ENCODE assay signal across 1 cellular context in genomic region chr21:36141513-36141925, GRCh38.
TF ChIP-seq lines count a peak whose summit lies in the region.

No MANE protein-coding gene starts in this region.

TF ChIP-seq in HepG2, 621 proteins besides CTCF, POLR2A, EP300 and RAD21 (continued from another document and continues in another):
- TF ChIP-seq DMAP1 (CRISPR knock-in tag; IDR thresholded peaks at IDR 0.05) (no peak), RCOR2 (CRISPR knock-in tag; IDR thresholded peaks at IDR 0.05) (0 out of 2 replicates have a peak, but pooled peaks have one; percentile 54), RFX5 (IDR thresholded peaks at IDR 0.05; ENCODE audit: low read depth, low read length) (no peak), KLF6 (CRISPR knock-in tag; IDR thresholded peaks at IDR 0.05) (0 out of 2 replicates have a peak, but pooled peaks have one; percentile 22), ZNF549 (CRISPR knock-in tag; IDR thresholded peaks at IDR 0.05) (no peak), NR2F6 (IDR thresholded peaks at IDR 0.05) (no peak), NR2F6 (CRISPR knock-in tag; IDR thresholded peaks at IDR 0.05) (peak; percentile 32; the same call in 1 of the 2 replicates), MXI1 (IDR thresholded peaks at IDR 0.05; ENCODE audit: borderline replicate concordance, low read depth, low read length) (peak; percentile 40; the same call in 1 of the 3 replicates), CBX2 (IDR thresholded peaks at IDR 0.05; ENCODE audit: low read depth, low read length) (no peak), CBX2 (CRISPR knock-in tag; IDR thresholded peaks at IDR 0.05; ENCODE audit: low read depth) (no peak), ZNF547 (CRISPR knock-in tag; IDR thresholded peaks at IDR 0.05) (no peak), ZNF431 (CRISPR knock-in tag; IDR thresholded peaks at IDR 0.05; ENCODE audit: borderline replicate concordance, low read depth) (no peak), ATF2 (CRISPR knock-in tag; IDR thresholded peaks at IDR 0.05) (peak; percentile 37; the same call in 1 of the 2 replicates), TCF12 (IDR thresholded peaks at IDR 0.05) (no peak), TCF12 (CRISPR knock-in tag; IDR thresholded peaks at IDR 0.05) (no peak), NR2C2 (CRISPR knock-in tag; IDR thresholded peaks at IDR 0.05; ENCODE audit: borderline replicate concordance) (no peak), PAX8 (CRISPR knock-in tag; IDR thresholded peaks at IDR 0.05; ENCODE audit: borderline replicate concordance) (no peak), SMYD3 (CRISPR knock-in tag; IDR thresholded peaks at IDR 0.05) (no peak), CBX5 (CRISPR knock-in tag; IDR thresholded peaks at IDR 0.05; ENCODE audit: borderline replicate concordance) (0 out of 2 replicates have a peak, but pooled peaks have one; percentile 41), RFXANK (CRISPR knock-in tag; IDR thresholded peaks at IDR 0.05) (no peak), ZNF34 (CRISPR knock-in tag; IDR thresholded peaks at IDR 0.05; ENCODE audit: borderline replicate concordance) (no peak), GABPB1 (CRISPR knock-in tag; IDR thresholded peaks at IDR 0.05) (no peak), BRF2 (CRISPR knock-in tag; IDR thresholded peaks at IDR 0.05) (no peak), KDM6A (CRISPR knock-in tag; IDR thresholded peaks at IDR 0.05; ENCODE audit: low read depth) (no peak), TBX2 (CRISPR knock-in tag; IDR thresholded peaks at IDR 0.05; ENCODE audit: borderline replicate concordance) (no peak), PRDM10 (CRISPR knock-in tag; IDR thresholded peaks at IDR 0.05; ENCODE audit: low read depth) (0 out of 2 replicates have a peak, but pooled peaks have one; percentile 41), ZNF577 (CRISPR knock-in tag; IDR thresholded peaks at IDR 0.05; ENCODE audit: borderline replicate concordance, low read depth) (no peak), RXRA (CRISPR knock-in tag; IDR thresholded peaks at IDR 0.05) (no peak), TRIM24 (CRISPR knock-in tag; IDR thresholded peaks at IDR 0.05) (no peak), ZNF564 (CRISPR knock-in tag; IDR thresholded peaks at IDR 0.05) (no peak), WIZ (CRISPR knock-in tag; IDR thresholded peaks at IDR 0.05) (no peak), ZNF773 (CRISPR knock-in tag; IDR thresholded peaks at IDR 0.05; ENCODE audit: borderline replicate concordance) (no peak), POLR2AphosphoS5 (IDR thresholded peaks at IDR 0.05; ENCODE audit: low read depth, low read length) (no peak), ZNF382 (CRISPR knock-in tag; IDR thresholded peaks at IDR 0.05; ENCODE audit: borderline replicate concordance) (no peak), RORA (CRISPR knock-in tag; IDR thresholded peaks at IDR 0.05) (no peak), CENPX (CRISPR knock-in tag; IDR thresholded peaks at IDR 0.05) (no peak), EHMT2 (IDR thresholded peaks at IDR 0.05; ENCODE audit: borderline replicate concordance, low read depth, low read length) (no peak), ZNF256 (CRISPR knock-in tag; conservative IDR thresholded peaks at IDR 0.05) (no peak)
- TF ChIP-seq, protein P1, sequence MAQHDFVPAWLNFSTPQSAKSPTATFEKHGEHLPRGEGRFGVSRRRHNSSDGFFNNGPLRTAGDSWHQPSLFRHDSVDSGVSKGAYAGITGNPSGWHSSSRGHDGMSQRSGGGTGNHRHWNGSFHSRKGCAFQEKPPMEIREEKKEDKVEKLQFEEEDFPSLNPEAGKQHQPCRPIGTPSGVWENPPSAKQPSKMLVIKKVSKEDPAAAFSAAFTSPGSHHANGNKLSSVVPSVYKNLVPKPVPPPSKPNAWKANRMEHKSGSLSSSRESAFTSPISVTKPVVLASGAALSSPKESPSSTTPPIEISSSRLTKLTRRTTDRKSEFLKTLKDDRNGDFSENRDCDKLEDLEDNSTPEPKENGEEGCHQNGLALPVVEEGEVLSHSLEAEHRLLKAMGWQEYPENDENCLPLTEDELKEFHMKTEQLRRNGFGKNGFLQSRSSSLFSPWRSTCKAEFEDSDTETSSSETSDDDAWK (CRISPR knock-in tag; IDR thresholded peaks at IDR 0.05) = no peak
- TF ChIP-seq, protein P2, sequence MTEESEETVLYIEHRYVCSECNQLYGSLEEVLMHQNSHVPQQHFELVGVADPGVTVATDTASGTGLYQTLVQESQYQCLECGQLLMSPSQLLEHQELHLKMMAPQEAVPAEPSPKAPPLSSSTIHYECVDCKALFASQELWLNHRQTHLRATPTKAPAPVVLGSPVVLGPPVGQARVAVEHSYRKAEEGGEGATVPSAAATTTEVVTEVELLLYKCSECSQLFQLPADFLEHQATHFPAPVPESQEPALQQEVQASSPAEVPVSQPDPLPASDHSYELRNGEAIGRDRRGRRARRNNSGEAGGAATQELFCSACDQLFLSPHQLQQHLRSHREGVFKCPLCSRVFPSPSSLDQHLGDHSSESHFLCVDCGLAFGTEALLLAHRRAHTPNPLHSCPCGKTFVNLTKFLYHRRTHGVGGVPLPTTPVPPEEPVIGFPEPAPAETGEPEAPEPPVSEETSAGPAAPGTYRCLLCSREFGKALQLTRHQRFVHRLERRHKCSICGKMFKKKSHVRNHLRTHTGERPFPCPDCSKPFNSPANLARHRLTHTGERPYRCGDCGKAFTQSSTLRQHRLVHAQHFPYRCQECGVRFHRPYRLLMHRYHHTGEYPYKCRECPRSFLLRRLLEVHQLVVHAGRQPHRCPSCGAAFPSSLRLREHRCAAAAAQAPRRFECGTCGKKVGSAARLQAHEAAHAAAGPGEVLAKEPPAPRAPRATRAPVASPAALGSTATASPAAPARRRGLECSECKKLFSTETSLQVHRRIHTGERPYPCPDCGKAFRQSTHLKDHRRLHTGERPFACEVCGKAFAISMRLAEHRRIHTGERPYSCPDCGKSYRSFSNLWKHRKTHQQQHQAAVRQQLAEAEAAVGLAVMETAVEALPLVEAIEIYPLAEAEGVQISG (CRISPR knock-in tag; IDR thresholded peaks at IDR 0.05) = no peak
- TF ChIP-seq, protein P3, sequence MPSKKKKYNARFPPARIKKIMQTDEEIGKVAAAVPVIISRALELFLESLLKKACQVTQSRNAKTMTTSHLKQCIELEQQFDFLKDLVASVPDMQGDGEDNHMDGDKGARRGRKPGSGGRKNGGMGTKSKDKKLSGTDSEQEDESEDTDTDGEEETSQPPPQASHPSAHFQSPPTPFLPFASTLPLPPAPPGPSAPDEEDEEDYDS (CRISPR knock-in tag; IDR thresholded peaks at IDR 0.05) = no peak
- TF ChIP-seq, protein P4, sequence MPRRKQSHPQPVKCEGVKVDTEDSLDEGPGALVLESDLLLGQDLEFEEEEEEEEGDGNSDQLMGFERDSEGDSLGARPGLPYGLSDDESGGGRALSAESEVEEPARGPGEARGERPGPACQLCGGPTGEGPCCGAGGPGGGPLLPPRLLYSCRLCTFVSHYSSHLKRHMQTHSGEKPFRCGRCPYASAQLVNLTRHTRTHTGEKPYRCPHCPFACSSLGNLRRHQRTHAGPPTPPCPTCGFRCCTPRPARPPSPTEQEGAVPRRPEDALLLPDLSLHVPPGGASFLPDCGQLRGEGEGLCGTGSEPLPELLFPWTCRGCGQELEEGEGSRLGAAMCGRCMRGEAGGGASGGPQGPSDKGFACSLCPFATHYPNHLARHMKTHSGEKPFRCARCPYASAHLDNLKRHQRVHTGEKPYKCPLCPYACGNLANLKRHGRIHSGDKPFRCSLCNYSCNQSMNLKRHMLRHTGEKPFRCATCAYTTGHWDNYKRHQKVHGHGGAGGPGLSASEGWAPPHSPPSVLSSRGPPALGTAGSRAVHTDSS (CRISPR knock-in tag; conservative IDR thresholded peaks at IDR 0.05) = no peak
- TF ChIP-seq, protein P5, sequence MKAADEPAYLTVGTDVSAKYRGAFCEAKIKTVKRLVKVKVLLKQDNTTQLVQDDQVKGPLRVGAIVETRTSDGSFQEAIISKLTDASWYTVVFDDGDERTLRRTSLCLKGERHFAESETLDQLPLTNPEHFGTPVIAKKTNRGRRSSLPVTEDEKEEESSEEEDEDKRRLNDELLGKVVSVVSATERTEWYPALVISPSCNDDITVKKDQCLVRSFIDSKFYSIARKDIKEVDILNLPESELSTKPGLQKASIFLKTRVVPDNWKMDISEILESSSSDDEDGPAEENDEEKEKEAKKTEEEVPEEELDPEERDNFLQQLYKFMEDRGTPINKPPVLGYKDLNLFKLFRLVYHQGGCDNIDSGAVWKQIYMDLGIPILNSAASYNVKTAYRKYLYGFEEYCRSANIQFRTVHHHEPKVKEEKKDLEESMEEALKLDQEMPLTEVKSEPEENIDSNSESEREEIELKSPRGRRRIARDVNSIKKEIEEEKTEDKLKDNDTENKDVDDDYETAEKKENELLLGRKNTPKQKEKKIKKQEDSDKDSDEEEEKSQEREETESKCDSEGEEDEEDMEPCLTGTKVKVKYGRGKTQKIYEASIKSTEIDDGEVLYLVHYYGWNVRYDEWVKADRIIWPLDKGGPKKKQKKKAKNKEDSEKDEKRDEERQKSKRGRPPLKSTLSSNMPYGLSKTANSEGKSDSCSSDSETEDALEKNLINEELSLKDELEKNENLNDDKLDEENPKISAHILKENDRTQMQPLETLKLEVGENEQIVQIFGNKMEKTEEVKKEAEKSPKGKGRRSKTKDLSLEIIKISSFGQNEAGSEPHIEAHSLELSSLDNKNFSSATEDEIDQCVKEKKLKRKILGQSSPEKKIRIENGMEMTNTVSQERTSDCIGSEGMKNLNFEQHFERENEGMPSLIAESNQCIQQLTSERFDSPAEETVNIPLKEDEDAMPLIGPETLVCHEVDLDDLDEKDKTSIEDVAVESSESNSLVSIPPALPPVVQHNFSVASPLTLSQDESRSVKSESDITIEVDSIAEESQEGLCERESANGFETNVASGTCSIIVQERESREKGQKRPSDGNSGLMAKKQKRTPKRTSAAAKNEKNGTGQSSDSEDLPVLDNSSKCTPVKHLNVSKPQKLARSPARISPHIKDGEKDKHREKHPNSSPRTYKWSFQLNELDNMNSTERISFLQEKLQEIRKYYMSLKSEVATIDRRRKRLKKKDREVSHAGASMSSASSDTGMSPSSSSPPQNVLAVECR (CRISPR knock-in tag; IDR thresholded peaks at IDR 0.05; ENCODE audit: borderline replicate concordance) = no peak; the same call in 1 of the 2 replicates
- TF ChIP-seq, protein P6, sequence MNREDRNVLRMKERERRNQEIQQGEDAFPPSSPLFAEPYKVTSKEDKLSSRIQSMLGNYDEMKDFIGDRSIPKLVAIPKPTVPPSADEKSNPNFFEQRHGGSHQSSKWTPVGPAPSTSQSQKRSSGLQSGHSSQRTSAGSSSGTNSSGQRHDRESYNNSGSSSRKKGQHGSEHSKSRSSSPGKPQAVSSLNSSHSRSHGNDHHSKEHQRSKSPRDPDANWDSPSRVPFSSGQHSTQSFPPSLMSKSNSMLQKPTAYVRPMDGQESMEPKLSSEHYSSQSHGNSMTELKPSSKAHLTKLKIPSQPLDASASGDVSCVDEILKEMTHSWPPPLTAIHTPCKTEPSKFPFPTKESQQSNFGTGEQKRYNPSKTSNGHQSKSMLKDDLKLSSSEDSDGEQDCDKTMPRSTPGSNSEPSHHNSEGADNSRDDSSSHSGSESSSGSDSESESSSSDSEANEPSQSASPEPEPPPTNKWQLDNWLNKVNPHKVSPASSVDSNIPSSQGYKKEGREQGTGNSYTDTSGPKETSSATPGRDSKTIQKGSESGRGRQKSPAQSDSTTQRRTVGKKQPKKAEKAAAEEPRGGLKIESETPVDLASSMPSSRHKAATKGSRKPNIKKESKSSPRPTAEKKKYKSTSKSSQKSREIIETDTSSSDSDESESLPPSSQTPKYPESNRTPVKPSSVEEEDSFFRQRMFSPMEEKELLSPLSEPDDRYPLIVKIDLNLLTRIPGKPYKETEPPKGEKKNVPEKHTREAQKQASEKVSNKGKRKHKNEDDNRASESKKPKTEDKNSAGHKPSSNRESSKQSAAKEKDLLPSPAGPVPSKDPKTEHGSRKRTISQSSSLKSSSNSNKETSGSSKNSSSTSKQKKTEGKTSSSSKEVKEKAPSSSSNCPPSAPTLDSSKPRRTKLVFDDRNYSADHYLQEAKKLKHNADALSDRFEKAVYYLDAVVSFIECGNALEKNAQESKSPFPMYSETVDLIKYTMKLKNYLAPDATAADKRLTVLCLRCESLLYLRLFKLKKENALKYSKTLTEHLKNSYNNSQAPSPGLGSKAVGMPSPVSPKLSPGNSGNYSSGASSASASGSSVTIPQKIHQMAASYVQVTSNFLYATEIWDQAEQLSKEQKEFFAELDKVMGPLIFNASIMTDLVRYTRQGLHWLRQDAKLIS (CRISPR knock-in tag; IDR thresholded peaks at IDR 0.05) = no peak
